In the genomic region with DNA sequence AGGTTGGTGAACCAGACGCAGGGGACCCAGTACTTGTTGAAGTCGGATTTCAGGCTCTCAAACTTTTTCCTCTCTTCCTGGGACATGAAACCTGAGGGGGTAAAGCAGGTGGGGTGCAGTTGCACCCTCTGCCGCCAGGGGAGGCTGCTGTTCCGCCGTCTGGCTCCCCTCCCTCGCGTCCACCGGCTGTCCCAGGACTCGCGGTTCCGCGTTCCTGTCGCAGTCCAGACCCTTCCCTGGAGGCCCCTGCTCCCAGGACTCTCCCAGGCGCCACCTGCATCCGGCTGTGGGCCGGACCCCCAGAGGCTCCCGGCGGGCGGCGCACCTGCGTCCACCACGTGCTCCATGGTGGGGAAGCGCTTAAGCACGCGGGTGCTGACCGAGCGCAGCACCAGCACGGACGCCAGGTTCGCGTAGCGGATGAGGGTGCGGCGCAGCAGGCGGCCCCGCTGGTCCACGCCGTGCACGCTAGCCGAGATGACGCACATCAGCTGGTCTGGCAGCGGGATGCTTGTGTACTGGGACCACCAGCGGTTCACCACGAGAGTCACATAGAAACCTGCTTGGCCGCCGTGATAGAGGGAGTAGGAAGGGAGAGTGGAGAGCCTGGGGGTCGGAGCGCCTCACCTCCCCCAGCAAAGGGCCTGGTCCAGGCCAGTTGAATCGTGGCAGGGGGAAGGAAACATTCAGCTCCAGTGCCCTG, we compare ENCODE assay signal across 8 cellular contexts. TPM values are rescaled to one million over a fixed set of nuclear protein-coding genes. Genes with fewer than 3 reads are reported as not detected.
DNase-seq lines count a peak whose midpoint lies in the region; ATAC-seq and TF ChIP-seq lines count a peak whose summit lies in the region.

No MANE protein-coding gene starts in this region.

- TF ChIP-seq CTCF in GM12873 (IDR thresholded peaks at IDR 0.05; ENCODE audit: insufficient read depth, low read depth, low read length, missing control alignments) (peak; percentile 100), MCF 10A (IDR thresholded peaks at IDR 0.05; ENCODE audit: unreplicated experiment) (peak; percentile 93)

- intact Hi-C loops in MCF 10A (cut with micrococcal nuclease) = loop anchor here (1.0 kb wide), 1 partner anchor 33 kb away; no protein-coding TSS in a partner anchor

- POLR2A ChIA-PET in MCF 10A (lab: Yijun Ruan, JAX) = interaction anchor here (0.7 kb wide), 1 partner anchor 9 kb away, joined by 3 read pairs; no protein-coding TSS in a partner anchor

- no TSS peak for BruUV-seq in MCF 10A (replicated peaks; lab: Mats Ljungman, UMichigan)

- H3K27me3 Mint-ChIP-seq in MCF 10A (ENCODE audit: insufficient read depth, unreplicated experiment) = no peaks in the 10 kb centered on the region

- peak; percentile 76 for DNase-seq in T-helper 9 cell
- peak; percentile 68 for DNase-seq in MCF 10A (ENCODE audit: unreplicated experiment)
- peak; percentile 95 for DNase-seq in islet precursor cell
- DNase-seq in stimulated activated CD4-positive, alpha-beta T cell treated with anti-CD3 and anti-CD28 coated beads, Interleukin-15, amount 100 ng/mL, for 24 hours = peak; percentile 85
- no peak for DNase-seq in UCSD-AML1 (lab: John Stamatoyannopoulos, UW; ENCODE audit: unreplicated experiment)
- DNase-seq in NCI-H1105 (lab: John Stamatoyannopoulos, UW) = no peak

- peak overlapping the region; percentile 58 for H3K4me3 Mint-ChIP-seq in MCF 10A (ENCODE audit: unreplicated experiment)

- no peaks in the 10 kb centered on the region for H3K9me3 Mint-ChIP-seq in MCF 10A (ENCODE audit: unreplicated experiment)

- CTCF ChIA-PET in MCF 10A (lab: Yijun Ruan, JAX) = interaction anchor here (0.6 to 1.4 kb wide), 4 partner anchors 8 to 55 kb away, joined by 3 to 7 read pairs (median 4); no protein-coding TSS in a partner anchor

- peak; percentile 43 for ATAC-seq in HG03439 (IDR thresholded peaks at IDR 0.05; ENCODE audit: unreplicated experiment)

- peak overlapping the region; percentile 46 for H3K27ac Mint-ChIP-seq in MCF 10A (ENCODE audit: low read depth, unreplicated experiment)

- H3K36me3 Mint-ChIP-seq in MCF 10A (ENCODE audit: insufficient read depth, unreplicated experiment) = peaks cover 17% of the 10 kb centered on the region

- peaks cover 7% of the 10 kb centered on the region for H3K4me1 Mint-ChIP-seq in MCF 10A (ENCODE audit: insufficient read depth, unreplicated experiment)

RNA-seq across cellular contexts. Expression of gene BEST4, which starts 1.7 kb away (rescaled TPM):
- 0.35 and 0.49 TPM in 2 replicates for total RNA-seq in MCF 10A (2022)

RNA-seq across cellular contexts. Expression of gene RPS8, which starts 10.9 kb away (rescaled TPM):
- total RNA-seq in MCF 10A (2022) = 2,454 and 2,713 TPM in 2 replicates

RNA-seq across cellular contexts. Expression of gene PLK3, which starts 13.9 kb away (rescaled TPM):
- total RNA-seq in MCF 10A (2022) = 47.2 and 68.0 TPM in 2 replicates

RNA-seq across cellular contexts. Expression of gene DYNLT4, which starts 20.9 kb away (rescaled TPM):
- not detected in 2 replicates for total RNA-seq in MCF 10A (2022)

RNA-seq across cellular contexts. Expression of gene BTBD19, which starts 22.0 kb away (rescaled TPM):
- 11.7 and 15.5 TPM in 2 replicates for total RNA-seq in MCF 10A (2022)

Comparison
In these comparisons a context has a peak if more than half of its experiments do, and no peak if none do; other contexts are left out.
1. DNase-seq: peak in T-helper 9 cell (single experiment), MCF 10A (single experiment), islet precursor cell (single experiment) and stimulated activated CD4-positive, alpha-beta T cell treated with anti-CD3 and anti-CD28 coated beads, Interleukin-15, amount 100 ng/mL, for 24 hours (single experiment); none in UCSD-AML1 (single experiment) and NCI-H1105 (single experiment).